Comparison of ENCODE assay signal across 21 cellular contexts in genomic region chr3:175357758-175358157, GRCh38.
DNase-seq lines count a peak whose midpoint lies in the region; ATAC-seq, FAIRE-seq and TF ChIP-seq lines count a peak whose summit lies in the region.
"Had no signal": no experiment of that assay in that cellular context is flagged by ENCODE, and none has a peak within 500 bp of the region (broad histone marks: within the 10 kb centered on the region; RNA-seq: fewer than 3 reads in every experiment).

No MANE protein-coding gene starts in this region.

- TF ChIP-seq POLR2A in IMR-90 (IDR thresholded peaks at IDR 0.05; ENCODE audit: low read depth, low read length) (no peak), GM12878 (IDR thresholded peaks at IDR 0.05; ENCODE audit: low read depth, low read length) (no peak), adrenal gland (IDR thresholded peaks at IDR 0.05) (no peak)

- H3K4me2 ChIP-seq in IMR-90 (ENCODE audit: low read depth, low read length): no peak overlapping the region
- no peak overlapping the region for H3K4me2 ChIP-seq in GM12878 (ENCODE audit: control insufficient read depth, insufficient read depth)

- no peak for ATAC-seq in IMR-90 (ENCODE audit: low read depth)
- ATAC-seq in GM12878: peak; percentile 44
- ATAC-seq in HG03457 (IDR thresholded peaks at IDR 0.05; ENCODE audit: unreplicated experiment): no peak
- ATAC-seq: HepG2 had no signal

- TF ChIP-seq CTCF in BE2C (IDR thresholded peaks at IDR 0.05; ENCODE audit: low read depth, low read length) (peak; percentile 35), IMR-90 (conservative IDR thresholded peaks at IDR 0.05; ENCODE audit: low read depth, low read length) (no peak), GM12878 (IDR thresholded peaks at IDR 0.05 in 2 of 3, conservative IDR thresholded peaks at IDR 0.05 in 1 of 3; ENCODE audit: control insufficient read depth in 2 of 3, extremely low read depth in 1 of 3, insufficient read depth in 1 of 3, low read depth in 3 of 3, low read length in 3 of 3) (no peak; a peak in 1 of 6 replicates), progenitor cell of endocrine pancreas (IDR thresholded peaks at IDR 0.05; ENCODE audit: unreplicated experiment) (no peak), adrenal gland (IDR thresholded peaks at IDR 0.05) (no peak)

- H3K27ac Mint-ChIP-seq in progenitor cell of endocrine pancreas: no peak overlapping the region

- H2BK15ac ChIP-seq in IMR-90 (ENCODE audit: low read depth, low read length): peak overlapping the region; percentile 93; the same call in 1 of the 3 replicates

- H3K4me1 Mint-ChIP-seq in progenitor cell of endocrine pancreas (ENCODE audit: low read depth): peaks cover 9% of the 10 kb centered on the region

- H3K9me3 ChIP-seq in BE2C (no peaks in the 10 kb centered on the region), IMR-90 (ENCODE audit: control insufficient read depth, insufficient read depth, low read length) (no peaks in the 10 kb centered on the region), GM12878 (replicated peaks; ENCODE audit: control insufficient read depth, insufficient read depth, low read length) (no peaks in the 10 kb centered on the region), adrenal gland (replicated peaks in 1 of 3) (no peaks in the 10 kb centered on the region)
- H3K9me3 ChIP-seq: SJCRH30 had no signal

- no peaks in the 10 kb centered on the region for H3K27me3 Mint-ChIP-seq in progenitor cell of endocrine pancreas

- H3K9me1 ChIP-seq in IMR-90 (ENCODE audit: insufficient read depth, low read length): no peaks in the 10 kb centered on the region

- no peak overlapping the region for H4K5ac ChIP-seq in IMR-90 (ENCODE audit: low read depth, low read length)

- no peak overlapping the region for H3K4me3 Mint-ChIP-seq in progenitor cell of endocrine pancreas (ENCODE audit: low read depth)

- in situ Hi-C loops in IMR-90 (cut with MboI; ENCODE audit: low sequenced_read_pairs) (no loop called here), GM12878 (cut with MboI) (no loop called here)

- peak overlapping the region; percentile 91; the same call in 1 of the 2 replicates for H3K14ac ChIP-seq in IMR-90 (replicated peaks; ENCODE audit: low read depth, low read length)

- DNase-seq in BE2C (peak; percentile 57), IMR-90 (no peak), GM12878 (ENCODE audit: low read depth, low spot score) (no peak), fibroblast of peridontal ligament (ENCODE audit: extremely low read depth) (peak; percentile 3), progenitor cell of endocrine pancreas (ENCODE audit: low spot score, unreplicated experiment) (no peak), adrenal gland (no peak)
- DNase-seq: DMS153, EL, H7, HFFc6, KG1, MV-4-11, NCI-H1417 treated with DMSO at 0.1 percent for 48 hours, NCI-H2081 treated with DMSO at 0.1 percent for 48 hours, NCI-H510A, NCI-H748 treated with DMSO at 0.1 percent for 48 hours, SJCRH30, SW 1271, T-helper 2 cell had no signal

- peaks cover 13% of the 10 kb centered on the region for H3K4me1 ChIP-seq in BE2C
- H3K4me1 ChIP-seq in IMR-90 (ENCODE audit: control insufficient read depth, insufficient read depth, low read length): no peaks in the 10 kb centered on the region; the same call in none of the 2 replicates
- H3K4me1 ChIP-seq in GM12878 (ENCODE audit: control insufficient read depth, insufficient read depth, low read length): no peaks in the 10 kb centered on the region
- no peaks in the 10 kb centered on the region for H3K4me1 ChIP-seq in adrenal gland (replicated peaks in 1 of 2)
- H3K4me1 ChIP-seq: SJCRH30 had no signal

- H3K9ac ChIP-seq in IMR-90 (ENCODE audit: low read depth, low read length) (no peak overlapping the region), GM12878 (ENCODE audit: control insufficient read depth, insufficient read depth, low read length) (no peak overlapping the region)

- FAIRE-seq in GM12878 (lab: Jason Lieb, UNC): no peak
- FAIRE-seq: HepG2 had no signal

- POLR2A ChIA-PET in IMR-90 (lab: Charles Lee; ENCODE audit: unreplicated experiment) (interaction anchor here (0.6 kb wide), 1 partner anchor 435 kb away, joined by 4 read pairs; no protein-coding TSS in a partner anchor), GM12878 (lab: Charles Lee) (interaction anchor here (0.6 to 1.4 kb wide), 6 partner anchors 11 to 436 kb away, joined by 3 to 11 read pairs (median 4); no protein-coding TSS in a partner anchor)

- H2AK5ac ChIP-seq in IMR-90 (ENCODE audit: low read depth, low read length): peak overlapping the region; percentile 84; the same call in 1 of the 2 replicates

- H2BK5ac ChIP-seq in IMR-90 (ENCODE audit: low read depth, low read length, poor library complexity, severe bottlenecking): peak overlapping the region; percentile 20

- H3K79me2 ChIP-seq in GM12878 (ENCODE audit: control insufficient read depth, insufficient read depth, low read length): no peaks in the 10 kb centered on the region

- peaks cover 12% of the 10 kb centered on the region for H3K9me3 Mint-ChIP-seq in progenitor cell of endocrine pancreas (ENCODE audit: low read depth)
- H3K9me3 Mint-ChIP-seq: HFFc6 had no signal

- peak overlapping the region; percentile 79 for H3K4ac ChIP-seq in IMR-90 (ENCODE audit: low read depth, low read length)

- peak overlapping the region; percentile 68; the same call in 1 of the 2 replicates for H4K91ac ChIP-seq in IMR-90 (ENCODE audit: insufficient read depth, low read depth, low read length)

- CTCF ChIA-PET in IMR-90 (lab: Yijun Ruan, JAX) (interaction anchor here (0.6 to 0.7 kb wide), 3 partner anchors 19 to 516 kb away, joined by 3 to 9 read pairs (median 3); no protein-coding TSS in a partner anchor), GM12878 (lab: Yijun Ruan, JAX) (interaction anchor here (0.6 to 7.0 kb wide), 22 partner anchors 9 to 648 kb away, joined by 3 to 53 read pairs (median 4); no protein-coding TSS in a partner anchor)

- H3K27ac ChIP-seq in IMR-90 (ENCODE audit: insufficient read depth, low read length) (no peak overlapping the region), GM12878 (ENCODE audit: control insufficient read depth, insufficient read depth) (no peak overlapping the region), adrenal gland (no peak overlapping the region)
- H3K27ac ChIP-seq: SJCRH30 had no signal

- H3K18ac ChIP-seq in IMR-90 (ENCODE audit: low read depth, low read length): no peak overlapping the region

- H3K4me3 ChIP-seq in BE2C (ENCODE audit: low read depth, low read length): no peak overlapping the region
- H3K4me3 ChIP-seq in IMR-90 (ENCODE audit: insufficient read depth, low read depth, low read length): no peak overlapping the region
- H3K4me3 ChIP-seq in GM12878: no peak overlapping the region
- no peak overlapping the region for H3K4me3 ChIP-seq in adrenal gland
- H3K4me3 ChIP-seq: SJCRH30 had no signal

- H2BK120ac ChIP-seq in IMR-90 (ENCODE audit: low read depth, low read length): no peak overlapping the region

- H2AFZ ChIP-seq in IMR-90 (replicated peaks; ENCODE audit: low read length, poor library complexity): no peak overlapping the region
- no peak overlapping the region for H2AFZ ChIP-seq in GM12878 (ENCODE audit: control insufficient read depth, low read depth, low read length)

- peaks cover 5% of the 10 kb centered on the region for H3K36me3 Mint-ChIP-seq in progenitor cell of endocrine pancreas (ENCODE audit: insufficient read depth)

- RAD21 ChIA-PET in GM12878 (lab: Charles Lee; ENCODE audit: unreplicated experiment): interaction anchor here (0.9 to 5.4 kb wide), 27 partner anchors 9 to 1073 kb away, joined by 3 to 122 read pairs (median 7); no protein-coding TSS in a partner anchor

- dilution Hi-C loops in IMR-90 (cut with HindIII; ENCODE audit: low sequenced_read_pairs, unreplicated experiment): no loop called here

- no peak overlapping the region for H3K23ac ChIP-seq in IMR-90 (ENCODE audit: low read depth, low read length)

- no peak for TF ChIP-seq RAD21 in IMR-90 (IDR thresholded peaks at IDR 0.05; ENCODE audit: low read length)
- TF ChIP-seq RAD21 in GM12878 (IDR thresholded peaks at IDR 0.05; ENCODE audit: insufficient read depth, low read depth, low read length): no peak

- BruUV-seq in IMR-90 (replicated peaks; lab: Mats Ljungman, UMichigan) (no TSS peak), GM12878 (replicated peaks; lab: Mats Ljungman, UMichigan) (no TSS peak)

- H3K27me3 ChIP-seq in BE2C (no peaks in the 10 kb centered on the region), IMR-90 (ENCODE audit: control insufficient read depth, insufficient read depth, low read length) (no peaks in the 10 kb centered on the region), GM12878 (replicated peaks in 1 of 2; ENCODE audit: control insufficient read depth in 2 of 2, insufficient read depth in 2 of 2, low read length in 1 of 2) (no peaks in the 10 kb centered on the region), adrenal gland (no peaks in the 10 kb centered on the region)
- H3K27me3 ChIP-seq: SJCRH30 had no signal

- H2AK9ac ChIP-seq in IMR-90 (replicated peaks; ENCODE audit: low read depth, low read length, poor library complexity): no peak overlapping the region

- no CpG with 5 or more reads among the region's 1 CpG for WGBS in IMR-90 (ENCODE audit: extremely low coverage in 2 of 2, insufficient read length in 1 of 2), 2 experiments
- WGBS in GM12878 (ENCODE audit: insufficient coverage, insufficient replicate concordance, low lambda C conversion rate, missing lambda C conversion rate): 89% methylated on average over 1 of the region's 1 CpG
- WGBS in adrenal gland, 4 donors: 73 to 92% (median 82%) methylated on average over 1 of the region's 1 CpG

- no peaks in the 10 kb centered on the region for H4K20me1 ChIP-seq in IMR-90 (ENCODE audit: insufficient read depth, low read length)
- H4K20me1 ChIP-seq in GM12878 (ENCODE audit: control insufficient read depth, insufficient read depth): no peaks in the 10 kb centered on the region

- no peaks in the 10 kb centered on the region for H3K79me1 ChIP-seq in IMR-90 (ENCODE audit: low read depth in 1 of 2, low read length in 2 of 2)

- TF ChIP-seq EP300 in GM12878 (IDR thresholded peaks at IDR 0.05; ENCODE audit: borderline replicate concordance in 1 of 2, control insufficient read depth in 1 of 2, low read depth in 2 of 2, low read length in 2 of 2): no peak

- H4K8ac ChIP-seq in IMR-90 (ENCODE audit: low read depth in 2 of 2, low read length in 2 of 2): peak overlapping the region in 1 of 2 experiments; percentile 32; a peak in 1 of 4 replicates

- intact Hi-C loops in IMR-90 (cut with micrococcal nuclease): no loop called here
- intact Hi-C loops in GM12878 (cut with micrococcal nuclease; ENCODE audit: unreplicated experiment): loop anchor here (2.0 kb wide), 1 partner anchor 83 kb away; no protein-coding TSS in a partner anchor
- intact Hi-C loops in adrenal gland (cut with DNase I): no loop called here

- SMC1A ChIA-PET in GM12878 (lab: Charles Lee; ENCODE audit: uncharacterized antibody, unreplicated experiment): interaction anchor here (0.6 to 8.1 kb wide), 43 partner anchors 11 to 1229 kb away, joined by 3 to 164 read pairs (median 4); no protein-coding TSS in a partner anchor

- H3K36me3 ChIP-seq in BE2C (no peaks in the 10 kb centered on the region), IMR-90 (ENCODE audit: control insufficient read depth, insufficient read depth, low read length) (no peaks in the 10 kb centered on the region), GM12878 (ENCODE audit: control insufficient read depth in 2 of 2, insufficient read depth in 2 of 2, low read length in 1 of 2) (no peaks in the 10 kb centered on the region), adrenal gland (replicated peaks in 1 of 2) (no peaks in the 10 kb centered on the region)

- H2BK20ac ChIP-seq in IMR-90 (ENCODE audit: low read depth, low read length): no peak overlapping the region; the same call in 1 of the 2 replicates

- no peak overlapping the region for H3K56ac ChIP-seq in IMR-90 (ENCODE audit: extremely low read depth, insufficient read depth, low read length)

Comparison
In these comparisons a context has a peak if more than half of its experiments do, and no peak if none do; other contexts are left out.
1. DNase-seq: peak in BE2C (single experiment) and fibroblast of peridontal ligament (single experiment); none in IMR-90 (single experiment), GM12878 (single experiment), progenitor cell of endocrine pancreas (single experiment) and adrenal gland (0 of 7).